ENCODE assay signal across 20 cellular contexts in genomic region chr6:25168637-25169036, GRCh38.
"Had no signal": no experiment of that assay in that cellular context is flagged by ENCODE, and none has a peak within 500 bp of the region (broad histone marks: within the 10 kb centered on the region; RNA-seq: fewer than 3 reads in every experiment).

No MANE protein-coding gene starts in this region.

- H3K4me1 ChIP-seq: breast epithelium, psoas muscle had no signal

- H3K9me3 ChIP-seq: breast epithelium, esophagus muscularis mucosa, gastroesophageal sphincter, ovary, psoas muscle, upper lobe of left lung had no signal

- H3K4me3 Mint-ChIP-seq: activated CD8-positive, alpha-beta T cell treated with anti-CD3 and anti-CD28 coated beads for 36 hours; activated naive CD4-positive, alpha-beta T cell treated with anti-CD3 and anti-CD28 coated beads, Interleukin-2, amount 10 ng/mL, durations not matched to agents 7 days and 5 days; immature natural killer cell; neural crest cell; stimulated activated naive CD8-positive, alpha-beta T cell treated with anti-CD3 and anti-CD28 coated beads, Interleukin-15, Interleukin-2, amounts not matched to agents 100 ng/mL and 50 ng/mL, for 24 hours; WTC11 had no signal

- H3K36me3 Mint-ChIP-seq: immature natural killer cell, WTC11 had no signal

- H3K9me3 Mint-ChIP-seq: stimulated activated naive CD8-positive, alpha-beta T cell treated with anti-CD3 and anti-CD28 coated beads, Interleukin-15, Interleukin-2, amounts not matched to agents 100 ng/mL and 50 ng/mL, for 24 hours had no signal

- H3K36me3 ChIP-seq: breast epithelium, esophagus muscularis mucosa, gastroesophageal sphincter, ovary, upper lobe of left lung had no signal

- H3K27ac Mint-ChIP-seq: activated CD8-positive, alpha-beta T cell treated with anti-CD3 and anti-CD28 coated beads for 36 hours; activated naive CD4-positive, alpha-beta T cell treated with anti-CD3 and anti-CD28 coated beads, Interleukin-2, amount 10 ng/mL, durations not matched to agents 7 days and 5 days; immature natural killer cell; stimulated activated naive CD8-positive, alpha-beta T cell treated with anti-CD3 and anti-CD28 coated beads, Interleukin-15, Interleukin-2, amounts not matched to agents 100 ng/mL and 50 ng/mL, for 24 hours; WTC11 had no signal

- DNase-seq: activated CD4-positive, alpha-beta T cell treated with anti-CD3 and anti-CD28 coated beads for 4 hours; activated CD8-positive, alpha-beta T cell treated with anti-CD3 and anti-CD28 coated beads for 36 hours; activated effector memory CD4-positive, alpha-beta T cell treated with Interleukin-2 at 50 U/mL for 16 hours; activated naive CD4-positive, alpha-beta T cell treated with anti-CD3 and anti-CD28 coated beads, Interleukin-2, amount 10 ng/mL, durations not matched to agents 7 days and 5 days; activated T-cell treated with anti-CD3 and anti-CD28 coated beads, Interleukin-2, amount 50 U/mL, for 1 hour; cortex of kidney; effector CD4-positive, alpha-beta T cell; immature natural killer cell; left ventricle myocardium superior; ovary; psoas muscle; right cardiac atrium; stimulated activated CD4-positive, alpha-beta T cell treated with anti-CD3 and anti-CD28 coated beads, Interleukin-2, amount 100 ng/mL, for 24 hours; upper lobe of left lung had no signal

- H3K27ac ChIP-seq: breast epithelium, esophagus muscularis mucosa, gastroesophageal sphincter, psoas muscle, upper lobe of left lung had no signal

- ATAC-seq: activated CD8-positive, alpha-beta T cell treated with anti-CD3 and anti-CD28 coated beads for 36 hours; gastroesophageal sphincter; left ventricle myocardium superior; psoas muscle; right cardiac atrium; WTC11 had no signal

- H3K27me3 ChIP-seq: breast epithelium, esophagus muscularis mucosa, gastroesophageal sphincter, ovary, upper lobe of left lung had no signal

- H3K4me1 Mint-ChIP-seq: neural crest cell, WTC11 had no signal

- H3K4me3 ChIP-seq: breast epithelium, esophagus muscularis mucosa, gastroesophageal sphincter, ovary, psoas muscle, upper lobe of left lung had no signal
